Comparison of ENCODE assay signal across 15 cellular contexts in genomic region chr12:12511895-12512674, GRCh38. TPM values are rescaled to one million over a fixed set of nuclear protein-coding genes. Genes with fewer than 3 reads are reported as not detected.
A peak's percentile ranks its signal among the peaks of the same experiment; 100 is the strongest.
DNase-seq lines count a peak whose midpoint lies in the region; ATAC-seq and TF ChIP-seq lines count a peak whose summit lies in the region.
"Had no signal": no experiment of that assay in that cellular context is flagged by ENCODE, and none has a peak within 500 bp of the region (broad histone marks: within the 10 kb centered on the region; RNA-seq: fewer than 3 reads in every experiment).

No MANE protein-coding gene starts in this region.

- ATAC-seq in activated T-helper 17 cell treated with anti-CD3 and anti-CD28 coated beads, Interleukin-2, amount 50 U/mL, for 72 hours (replicated peaks), result peak; percentile 91
- ATAC-seq: GM23338, Panc1 had no signal

- peaks cover 0 to 5% (median 0%) of the 10 kb centered on the region in 4 donors for H3K36me3 ChIP-seq in esophagus muscularis mucosa
- H3K36me3 ChIP-seq: MG63, suprapubic skin had no signal

- no peaks in the 10 kb centered on the region for H3K9me3 Mint-ChIP-seq in activated T-helper 17 cell treated with anti-CD3 and anti-CD28 coated beads, Interleukin-2, amount 50 U/mL, for 72 hours
- H3K9me3 Mint-ChIP-seq: GM23338, nephron progenitor cell had no signal

- peaks cover 12% of the 10 kb centered on the region for H3K4me1 Mint-ChIP-seq in activated T-helper 17 cell treated with anti-CD3 and anti-CD28 coated beads, Interleukin-2, amount 50 U/mL, for 72 hours

- 81% methylated on average over 5 of the region's 5 CpGs for WGBS in esophagus muscularis mucosa

- no peak overlapping the region for H3K27ac ChIP-seq in esophagus muscularis mucosa (replicated peaks in 1 of 4)
- H3K27ac ChIP-seq: suprapubic skin had no signal

- TF ChIP-seq CTCF in GM12865 (IDR thresholded peaks at IDR 0.05; ENCODE audit: insufficient read depth, low read depth, low read length, missing control alignments), result no peak
- TF ChIP-seq CTCF in esophagus muscularis mucosa (IDR thresholded peaks at IDR 0.05), result no peak

- DNase-seq in activated T-cell treated with anti-CD3 and anti-CD28 coated beads for 48 hours (ENCODE audit: low read depth) (peak; percentile 41), activated T-cell treated with anti-CD3 and anti-CD28 coated beads for 4 hours (no peak), GM12865 (ENCODE audit: low read depth) (peak; percentile 11), esophagus muscularis mucosa (ENCODE audit: extremely low spot score) (no peak), COLO829 (ENCODE audit: low spot score) (no peak), DMS53 treated with DMSO at 0.1 percent for 48 hours (lab: John Stamatoyannopoulos, UW; ENCODE audit: unreplicated experiment) (no peak)
- DNase-seq in stimulated activated CD4-positive, alpha-beta T cell treated with anti-CD3 and anti-CD28 coated beads, Interleukin-4, amount 100 ng/mL, for 48 hours (ENCODE audit: low read depth in 2 of 2), result peak; percentile 27
- DNase-seq: foreskin fibroblast, MG63, NCI-H2227 treated with DMSO at 0.1 percent for 48 hours, nephron progenitor cell had no signal

- no peak overlapping the region for H3K4me3 Mint-ChIP-seq in activated T-helper 17 cell treated with anti-CD3 and anti-CD28 coated beads, Interleukin-2, amount 50 U/mL, for 72 hours
- H3K4me3 Mint-ChIP-seq: GM23338, nephron progenitor cell had no signal

- no peak overlapping the region for H3K27ac Mint-ChIP-seq in activated T-helper 17 cell treated with anti-CD3 and anti-CD28 coated beads, Interleukin-2, amount 50 U/mL, for 72 hours
- H3K27ac Mint-ChIP-seq: GM23338, nephron progenitor cell had no signal

- intact Hi-C loops in esophagus muscularis mucosa (cut with DNase I), result no loop called here

- H3K9me3 ChIP-seq in esophagus muscularis mucosa, result no peaks in the 10 kb centered on the region
- H3K9me3 ChIP-seq: MG63, suprapubic skin had no signal

- TF ChIP-seq POLR2A in esophagus muscularis mucosa (IDR thresholded peaks at IDR 0.05; ENCODE audit: low read depth), result no peak

- H3K4me1 ChIP-seq in esophagus muscularis mucosa, result peaks cover 22 to 25% (median 25%) of the 10 kb centered on the region in 4 donors

- TF ChIP-seq EP300 in esophagus muscularis mucosa (IDR thresholded peaks at IDR 0.05), result no peak

- no peaks in the 10 kb centered on the region for H3K27me3 Mint-ChIP-seq in activated T-helper 17 cell treated with anti-CD3 and anti-CD28 coated beads, Interleukin-2, amount 50 U/mL, for 72 hours

- H3K36me3 Mint-ChIP-seq in activated T-helper 17 cell treated with anti-CD3 and anti-CD28 coated beads, Interleukin-2, amount 50 U/mL, for 72 hours (ENCODE audit: low read depth), result peaks cover 41% of the 10 kb centered on the region

- H3K4me3 ChIP-seq in GM12865 (ENCODE audit: low read depth, low read length) (no peak overlapping the region), esophagus muscularis mucosa (no peak overlapping the region)
- H3K4me3 ChIP-seq: GM23338, MG63, suprapubic skin had no signal

- no peaks in the 10 kb centered on the region for H3K27me3 ChIP-seq in esophagus muscularis mucosa
- H3K27me3 ChIP-seq: MG63, suprapubic skin had no signal

RNA-seq across cellular contexts. Expression of gene DUSP16, which starts 50.6 kb away (rescaled TPM):
- total RNA-seq in activated T-helper 17 cell treated with anti-CD3 and anti-CD28 coated beads, Interleukin-2, amount 50 U/mL, for 72 hours, result 100 to 1,000 TPM in 1 of 2 donors, 10 to 100 TPM in 1; 68.8 to 125 TPM
- total RNA-seq in esophagus muscularis mucosa, result 10 to 100 TPM in 3 of 4 donors, 1 to 10 TPM in 1; 10.0 to 17.0 (median 13.9) TPM

Comparison
In these comparisons a context has a peak if more than half of its experiments do, and no peak if none do; other contexts are left out.
1. DNase-seq: peak in activated T-cell treated with anti-CD3 and anti-CD28 coated beads for 48 hours (single experiment), GM12865 (single experiment) and stimulated activated CD4-positive, alpha-beta T cell treated with anti-CD3 and anti-CD28 coated beads, Interleukin-4, amount 100 ng/mL, for 48 hours (2 of 2); none in activated T-cell treated with anti-CD3 and anti-CD28 coated beads for 4 hours (single experiment), esophagus muscularis mucosa (single experiment), COLO829 (single experiment) and DMS53 treated with DMSO at 0.1 percent for 48 hours (single experiment).